1 cellular context compared by ENCODE assay signal in the genomic region with DNA sequence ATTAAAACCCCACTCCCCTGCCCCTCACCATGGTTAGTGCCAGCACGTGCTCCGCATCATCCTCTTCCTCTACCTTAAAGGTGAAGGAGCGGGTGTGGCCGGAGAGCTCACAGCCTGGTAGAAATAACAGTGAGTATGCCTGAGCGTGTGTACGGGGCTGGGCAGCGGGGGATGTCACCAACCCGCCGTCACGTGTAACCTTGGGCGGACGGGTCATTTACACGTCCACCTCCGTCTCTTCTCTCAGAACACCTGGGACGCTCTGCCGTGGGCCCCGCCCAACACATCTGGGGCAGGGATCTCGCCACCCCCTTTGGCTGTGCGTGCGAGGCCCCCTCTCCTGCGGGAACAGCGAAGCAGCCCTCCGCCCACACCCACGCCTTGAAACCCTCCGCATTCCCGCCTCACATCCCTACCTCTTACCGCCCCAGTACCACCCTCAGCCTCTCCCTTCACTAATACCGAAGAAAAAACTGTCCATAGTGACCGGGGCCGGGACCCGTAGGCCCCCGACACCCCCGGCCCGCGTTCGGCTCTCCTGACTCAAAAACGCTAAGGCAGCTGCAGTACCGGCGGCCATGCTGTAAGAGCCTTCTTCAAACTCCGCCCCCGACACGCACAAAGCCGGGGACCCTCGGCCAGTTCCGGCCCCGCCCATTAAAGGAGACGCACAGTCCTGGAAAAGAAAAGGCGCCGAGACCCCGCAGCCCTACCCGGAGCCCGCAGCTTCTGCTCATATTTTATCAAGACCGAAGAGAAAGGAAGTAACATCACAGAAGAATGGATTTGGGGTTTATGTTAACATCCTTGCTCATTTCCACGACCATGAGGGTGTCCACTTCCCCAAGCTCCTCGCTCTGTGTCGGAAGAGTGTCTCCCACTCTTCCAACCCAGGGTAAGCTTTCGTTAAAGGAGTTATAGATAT.
TF ChIP-seq lines count a peak whose summit lies in the region.

NPM3 (minus strand) TSS at position 636 of the 925 bp plus-strand sequence; CDS start at position 580, 56 bp downstream.

TF ChIP-seq in HepG2, 621 proteins besides CTCF, POLR2A, EP300 and RAD21 (continued from another document and continues in another):
- TF ChIP-seq ZNF280D (CRISPR knock-in tag; IDR thresholded peaks at IDR 0.05) (peak; percentile 65; the same call in 1 of the 2 replicates), ZNF3 (CRISPR knock-in tag; IDR thresholded peaks at IDR 0.05) (no peak), TOPORS (CRISPR knock-in tag; IDR thresholded peaks at IDR 0.05) (no peak), ZNF766 (CRISPR knock-in tag; IDR thresholded peaks at IDR 0.05; ENCODE audit: borderline replicate concordance) (no peak), DNMT3B (CRISPR knock-in tag; conservative IDR thresholded peaks at IDR 0.05) (no peak), ZNF773 (CRISPR knock-in tag; IDR thresholded peaks at IDR 0.05; ENCODE audit: borderline replicate concordance) (no peak), DNMT1 (CRISPR knock-in tag; IDR thresholded peaks at IDR 0.05) (no peak), HMG20B (CRISPR knock-in tag; conservative IDR thresholded peaks at IDR 0.05) (no peak), ZNF224 (CRISPR knock-in tag; IDR thresholded peaks at IDR 0.05) (no peak), RFXAP (CRISPR knock-in tag; IDR thresholded peaks at IDR 0.05; ENCODE audit: borderline replicate concordance) (0 out of 2 replicates have a peak, but pooled peaks have one; percentile 50), ZNF512 (CRISPR knock-in tag; IDR thresholded peaks at IDR 0.05) (no peak), KMT2B (CRISPR knock-in tag; IDR thresholded peaks at IDR 0.05) (peak; percentile 69), ZNF20 (CRISPR knock-in tag; IDR thresholded peaks at IDR 0.05) (no peak), ZNF546 (CRISPR knock-in tag; conservative IDR thresholded peaks at IDR 0.05) (no peak; the same call in 1 of the 2 replicates), RNF2 (conservative IDR thresholded peaks at IDR 0.05; ENCODE audit: low read depth) (no peak), CEBPB (IDR thresholded peaks at IDR 0.05; ENCODE audit: borderline replicate concordance, low read depth, low read length) (no peak), ZBTB20 (CRISPR knock-in tag; IDR thresholded peaks at IDR 0.05; ENCODE audit: borderline replicate concordance, low read depth) (no peak), XRCC5 (optimal IDR thresholded peaks at IDR 0.05; ENCODE audit: low read length) (no peak), TBX2 (CRISPR knock-in tag; IDR thresholded peaks at IDR 0.05; ENCODE audit: borderline replicate concordance) (no peak; the same call in 1 of the 2 replicates), ZNF326 (CRISPR knock-in tag; IDR thresholded peaks at IDR 0.05; ENCODE audit: borderline replicate concordance) (no peak), ZFP82 (CRISPR knock-in tag; IDR thresholded peaks at IDR 0.05; ENCODE audit: borderline replicate concordance) (no peak), ZNF430 (CRISPR knock-in tag; IDR thresholded peaks at IDR 0.05) (0 out of 2 replicates have a peak, but pooled peaks have one; percentile 51), SATB2 (CRISPR knock-in tag; IDR thresholded peaks at IDR 0.05) (no peak), ATAD3A (CRISPR knock-in tag; IDR thresholded peaks at IDR 0.05) (no peak), HOXA9 (CRISPR knock-in tag; IDR thresholded peaks at IDR 0.05; ENCODE audit: borderline replicate concordance) (no peak), TRIM24 (CRISPR knock-in tag; IDR thresholded peaks at IDR 0.05) (no peak), LRRFIP1 (CRISPR knock-in tag; conservative IDR thresholded peaks at IDR 0.05) (no peak), MEIS1 (CRISPR knock-in tag; IDR thresholded peaks at IDR 0.05; ENCODE audit: borderline replicate concordance) (peak; percentile 46; the same call in 1 of the 2 replicates), MIXL1 (CRISPR knock-in tag; IDR thresholded peaks at IDR 0.05) (peak; percentile 16; the same call in 1 of the 2 replicates), ZNF331 (CRISPR knock-in tag; IDR thresholded peaks at IDR 0.05) (no peak)
- TF ChIP-seq, protein P1, sequence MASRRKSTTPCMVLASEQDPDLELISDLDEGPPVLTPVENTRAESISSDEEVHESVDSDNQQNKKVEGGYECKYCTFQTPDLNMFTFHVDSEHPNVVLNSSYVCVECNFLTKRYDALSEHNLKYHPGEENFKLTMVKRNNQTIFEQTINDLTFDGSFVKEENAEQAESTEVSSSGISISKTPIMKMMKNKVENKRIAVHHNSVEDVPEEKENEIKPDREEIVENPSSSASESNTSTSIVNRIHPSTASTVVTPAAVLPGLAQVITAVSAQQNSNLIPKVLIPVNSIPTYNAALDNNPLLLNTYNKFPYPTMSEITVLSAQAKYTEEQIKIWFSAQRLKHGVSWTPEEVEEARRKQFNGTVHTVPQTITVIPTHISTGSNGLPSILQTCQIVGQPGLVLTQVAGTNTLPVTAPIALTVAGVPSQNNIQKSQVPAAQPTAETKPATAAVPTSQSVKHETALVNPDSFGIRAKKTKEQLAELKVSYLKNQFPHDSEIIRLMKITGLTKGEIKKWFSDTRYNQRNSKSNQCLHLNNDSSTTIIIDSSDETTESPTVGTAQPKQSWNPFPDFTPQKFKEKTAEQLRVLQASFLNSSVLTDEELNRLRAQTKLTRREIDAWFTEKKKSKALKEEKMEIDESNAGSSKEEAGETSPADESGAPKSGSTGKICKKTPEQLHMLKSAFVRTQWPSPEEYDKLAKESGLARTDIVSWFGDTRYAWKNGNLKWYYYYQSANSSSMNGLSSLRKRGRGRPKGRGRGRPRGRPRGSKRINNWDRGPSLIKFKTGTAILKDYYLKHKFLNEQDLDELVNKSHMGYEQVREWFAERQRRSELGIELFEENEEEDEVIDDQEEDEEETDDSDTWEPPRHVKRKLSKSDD (CRISPR knock-in tag; IDR thresholded peaks at IDR 0.05; ENCODE audit: low read depth), result 0 out of 2 replicates have a peak, but pooled peaks have one; percentile 49
- TF ChIP-seq, protein P2, sequence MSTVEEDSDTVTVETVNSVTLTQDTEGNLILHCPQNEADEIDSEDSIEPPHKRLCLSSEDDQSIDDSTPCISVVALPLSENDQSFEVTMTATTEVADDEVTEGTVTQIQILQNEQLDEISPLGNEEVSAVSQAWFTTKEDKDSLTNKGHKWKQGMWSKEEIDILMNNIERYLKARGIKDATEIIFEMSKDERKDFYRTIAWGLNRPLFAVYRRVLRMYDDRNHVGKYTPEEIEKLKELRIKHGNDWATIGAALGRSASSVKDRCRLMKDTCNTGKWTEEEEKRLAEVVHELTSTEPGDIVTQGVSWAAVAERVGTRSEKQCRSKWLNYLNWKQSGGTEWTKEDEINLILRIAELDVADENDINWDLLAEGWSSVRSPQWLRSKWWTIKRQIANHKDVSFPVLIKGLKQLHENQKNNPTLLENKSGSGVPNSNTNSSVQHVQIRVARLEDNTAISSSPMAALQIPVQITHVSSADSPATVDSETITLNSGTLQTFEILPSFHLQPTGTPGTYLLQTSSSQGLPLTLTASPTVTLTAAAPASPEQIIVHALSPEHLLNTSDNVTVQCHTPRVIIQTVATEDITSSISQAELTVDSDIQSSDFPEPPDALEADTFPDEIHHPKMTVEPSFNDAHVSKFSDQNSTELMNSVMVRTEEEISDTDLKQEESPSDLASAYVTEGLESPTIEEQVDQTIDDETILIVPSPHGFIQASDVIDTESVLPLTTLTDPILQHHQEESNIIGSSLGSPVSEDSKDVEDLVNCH (CRISPR knock-in tag; IDR thresholded peaks at IDR 0.05), result no peak
- TF ChIP-seq, protein P3, sequence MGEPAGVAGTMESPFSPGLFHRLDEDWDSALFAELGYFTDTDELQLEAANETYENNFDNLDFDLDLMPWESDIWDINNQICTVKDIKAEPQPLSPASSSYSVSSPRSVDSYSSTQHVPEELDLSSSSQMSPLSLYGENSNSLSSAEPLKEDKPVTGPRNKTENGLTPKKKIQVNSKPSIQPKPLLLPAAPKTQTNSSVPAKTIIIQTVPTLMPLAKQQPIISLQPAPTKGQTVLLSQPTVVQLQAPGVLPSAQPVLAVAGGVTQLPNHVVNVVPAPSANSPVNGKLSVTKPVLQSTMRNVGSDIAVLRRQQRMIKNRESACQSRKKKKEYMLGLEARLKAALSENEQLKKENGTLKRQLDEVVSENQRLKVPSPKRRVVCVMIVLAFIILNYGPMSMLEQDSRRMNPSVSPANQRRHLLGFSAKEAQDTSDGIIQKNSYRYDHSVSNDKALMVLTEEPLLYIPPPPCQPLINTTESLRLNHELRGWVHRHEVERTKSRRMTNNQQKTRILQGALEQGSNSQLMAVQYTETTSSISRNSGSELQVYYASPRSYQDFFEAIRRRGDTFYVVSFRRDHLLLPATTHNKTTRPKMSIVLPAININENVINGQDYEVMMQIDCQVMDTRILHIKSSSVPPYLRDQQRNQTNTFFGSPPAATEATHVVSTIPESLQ (CRISPR knock-in tag; conservative IDR thresholded peaks at IDR 0.05), result no peak
- TF ChIP-seq, protein P4, sequence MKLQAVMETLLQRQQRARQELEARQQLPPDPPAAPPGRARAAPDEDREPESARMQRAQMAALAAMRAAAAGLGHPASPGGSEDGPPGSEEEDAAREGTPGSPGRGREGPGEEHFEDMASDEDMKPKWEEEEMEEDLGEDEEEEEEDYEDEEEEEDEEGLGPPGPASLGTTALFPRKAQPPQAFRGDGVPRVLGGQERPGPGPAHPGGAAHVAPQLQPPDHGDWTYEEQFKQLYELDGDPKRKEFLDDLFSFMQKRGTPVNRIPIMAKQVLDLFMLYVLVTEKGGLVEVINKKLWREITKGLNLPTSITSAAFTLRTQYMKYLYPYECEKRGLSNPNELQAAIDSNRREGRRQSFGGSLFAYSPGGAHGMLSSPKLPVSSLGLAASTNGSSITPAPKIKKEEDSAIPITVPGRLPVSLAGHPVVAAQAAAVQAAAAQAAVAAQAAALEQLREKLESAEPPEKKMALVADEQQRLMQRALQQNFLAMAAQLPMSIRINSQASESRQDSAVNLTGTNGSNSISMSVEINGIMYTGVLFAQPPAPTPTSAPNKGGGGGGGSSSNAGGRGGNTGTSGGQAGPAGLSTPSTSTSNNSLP (IDR thresholded peaks at IDR 0.05; ENCODE audit: low read depth, low read length), result no peak
- TF ChIP-seq, protein P5, sequence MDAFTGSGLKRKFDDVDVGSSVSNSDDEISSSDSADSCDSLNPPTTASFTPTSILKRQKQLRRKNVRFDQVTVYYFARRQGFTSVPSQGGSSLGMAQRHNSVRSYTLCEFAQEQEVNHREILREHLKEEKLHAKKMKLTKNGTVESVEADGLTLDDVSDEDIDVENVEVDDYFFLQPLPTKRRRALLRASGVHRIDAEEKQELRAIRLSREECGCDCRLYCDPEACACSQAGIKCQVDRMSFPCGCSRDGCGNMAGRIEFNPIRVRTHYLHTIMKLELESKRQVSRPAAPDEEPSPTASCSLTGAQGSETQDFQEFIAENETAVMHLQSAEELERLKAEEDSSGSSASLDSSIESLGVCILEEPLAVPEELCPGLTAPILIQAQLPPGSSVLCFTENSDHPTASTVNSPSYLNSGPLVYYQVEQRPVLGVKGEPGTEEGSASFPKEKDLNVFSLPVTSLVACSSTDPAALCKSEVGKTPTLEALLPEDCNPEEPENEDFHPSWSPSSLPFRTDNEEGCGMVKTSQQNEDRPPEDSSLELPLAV (CRISPR knock-in tag; conservative IDR thresholded peaks at IDR 0.05; ENCODE audit: low read depth), result no peak
- TF ChIP-seq, protein P6, sequence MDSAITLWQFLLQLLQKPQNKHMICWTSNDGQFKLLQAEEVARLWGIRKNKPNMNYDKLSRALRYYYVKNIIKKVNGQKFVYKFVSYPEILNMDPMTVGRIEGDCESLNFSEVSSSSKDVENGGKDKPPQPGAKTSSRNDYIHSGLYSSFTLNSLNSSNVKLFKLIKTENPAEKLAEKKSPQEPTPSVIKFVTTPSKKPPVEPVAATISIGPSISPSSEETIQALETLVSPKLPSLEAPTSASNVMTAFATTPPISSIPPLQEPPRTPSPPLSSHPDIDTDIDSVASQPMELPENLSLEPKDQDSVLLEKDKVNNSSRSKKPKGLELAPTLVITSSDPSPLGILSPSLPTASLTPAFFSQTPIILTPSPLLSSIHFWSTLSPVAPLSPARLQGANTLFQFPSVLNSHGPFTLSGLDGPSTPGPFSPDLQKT (CRISPR knock-in tag; IDR thresholded peaks at IDR 0.05; ENCODE audit: borderline replicate concordance), result no peak
